Comparison of ENCODE assay signal across 22 cellular contexts in the genomic region with DNA sequence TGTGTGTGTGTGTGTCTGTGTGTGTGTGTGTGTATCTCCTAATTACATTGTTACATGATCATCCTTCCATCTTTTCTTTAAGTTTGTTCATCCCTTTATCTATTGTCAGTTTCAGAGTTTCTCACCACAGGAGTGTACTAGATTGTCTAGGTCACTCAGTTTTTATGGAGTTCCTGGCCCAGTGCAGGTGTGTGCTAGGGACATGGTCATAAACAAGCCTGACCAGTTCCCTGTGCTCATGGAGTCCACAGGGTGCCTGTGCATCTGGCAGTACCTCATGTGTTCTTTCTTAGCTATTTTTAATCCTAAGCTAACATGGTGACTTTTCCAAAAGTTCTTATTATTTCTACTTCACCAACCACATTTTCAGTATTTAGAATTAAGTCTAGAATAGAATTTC.
"Had no signal": no experiment of that assay in that cellular context is flagged by ENCODE, and none has a peak within 500 bp of the region (broad histone marks: within the 10 kb centered on the region; RNA-seq: fewer than 3 reads in every experiment).

No MANE protein-coding gene starts in this region.

- ATAC-seq: activated CD4-positive, alpha-beta T cell treated with anti-CD3 and anti-CD28 coated beads for 36 hours; gastroesophageal sphincter; left ventricle myocardium superior; pancreas; psoas muscle; stimulated activated effector memory CD8-positive, alpha-beta T cell treated with anti-CD3 and anti-CD28 coated beads, Interleukin-12 subunit alpha, Interleukin-12 subunit beta, amount 100 ng/mL, for 72 hours; stimulated activated naive CD8-positive, alpha-beta T cell treated with anti-CD3 and anti-CD28 coated beads, Interleukin-15, amount 100 ng/mL, for 72 hours had no signal

- H3K4me2 ChIP-seq: hepatocyte had no signal

- H3K4me1 Mint-ChIP-seq: stimulated activated effector memory CD8-positive, alpha-beta T cell treated with anti-CD3 and anti-CD28 coated beads, Interleukin-12 subunit alpha, Interleukin-12 subunit beta, amount 100 ng/mL, for 72 hours; stimulated activated naive CD8-positive, alpha-beta T cell treated with anti-CD3 and anti-CD28 coated beads, Interleukin-15, amount 100 ng/mL, for 72 hours had no signal

- H3K27me3 ChIP-seq: gastroesophageal sphincter, hepatocyte, neutrophil, pancreas, sigmoid colon, tibial nerve had no signal

- H2AFZ ChIP-seq: hepatocyte had no signal

- H3K27ac Mint-ChIP-seq: activated CD4-positive, alpha-beta T cell treated with anti-CD3 and anti-CD28 coated beads for 36 hours; nephron progenitor cell; stimulated activated effector memory CD8-positive, alpha-beta T cell treated with anti-CD3 and anti-CD28 coated beads, Interleukin-12 subunit alpha, Interleukin-12 subunit beta, amount 100 ng/mL, for 72 hours; stimulated activated naive CD8-positive, alpha-beta T cell treated with anti-CD3 and anti-CD28 coated beads, Interleukin-15, amount 100 ng/mL, for 72 hours had no signal

- H3K27me3 Mint-ChIP-seq: activated CD4-positive, alpha-beta T cell treated with anti-CD3 and anti-CD28 coated beads for 36 hours; central memory CD8-positive, alpha-beta T cell; naive B cell; stimulated activated naive CD8-positive, alpha-beta T cell treated with anti-CD3 and anti-CD28 coated beads, Interleukin-15, amount 100 ng/mL, for 72 hours had no signal

- H3K4me3 ChIP-seq: gastroesophageal sphincter, hepatocyte, pancreas, psoas muscle, sigmoid colon, tibial nerve had no signal

- H3K9me3 Mint-ChIP-seq: central memory CD8-positive, alpha-beta T cell had no signal

- H3K4me1 ChIP-seq: pancreas, psoas muscle, sigmoid colon, tibial nerve had no signal

- H3K36me3 ChIP-seq: pancreas, sigmoid colon had no signal

- H3K4me3 Mint-ChIP-seq: activated CD4-positive, alpha-beta T cell treated with anti-CD3 and anti-CD28 coated beads for 36 hours; central memory CD8-positive, alpha-beta T cell; naive B cell; nephron progenitor cell; stimulated activated effector memory CD8-positive, alpha-beta T cell treated with anti-CD3 and anti-CD28 coated beads, Interleukin-12 subunit alpha, Interleukin-12 subunit beta, amount 100 ng/mL, for 72 hours; stimulated activated naive CD8-positive, alpha-beta T cell treated with anti-CD3 and anti-CD28 coated beads, Interleukin-15, amount 100 ng/mL, for 72 hours had no signal

- H3K9me3 ChIP-seq: gastroesophageal sphincter, neutrophil, pancreas, psoas muscle, sigmoid colon, tibial nerve had no signal

- DNase-seq: activated CD4-positive, alpha-beta T cell treated with anti-CD3 and anti-CD28 coated beads for 36 hours; activated CD4-positive, CD25-positive, alpha-beta regulatory T cell; activated gamma-delta T cell treated with Interleukin-2 at 50 U/mL for 16 hours; activated naive CD4-positive, alpha-beta T cell treated with anti-CD3 and anti-CD28 coated beads, Interleukin-2, amount 50 U/mL, for 16 hours; effector CD8-positive, alpha-beta T cell; islet precursor cell; left ventricle myocardium superior; naive B cell; nephron progenitor cell; pancreas; psoas muscle; sigmoid colon; small intestine; stimulated activated CD4-positive, alpha-beta T cell treated with anti-CD3 and anti-CD28 coated beads, Interleukin-4, amount 100 ng/mL, for 24 hours; stimulated activated naive CD8-positive, alpha-beta T cell treated with anti-CD3 and anti-CD28 coated beads, Interleukin-15, amount 100 ng/mL, for 72 hours; T-helper 2 cell had no signal

- H3K27ac ChIP-seq: gastroesophageal sphincter, hepatocyte, neutrophil, pancreas, psoas muscle, sigmoid colon, tibial nerve had no signal
